ENCODE assay signal across 20 cellular contexts in genomic region chr11:112229746-112230433, GRCh38. TPM values are rescaled to one million over a fixed set of nuclear protein-coding genes. Genes with fewer than 3 reads are reported as not detected.
DNase-seq lines count a peak whose midpoint lies in the region; ATAC-seq and TF ChIP-seq lines count a peak whose summit lies in the region.
"Had no signal": no experiment of that assay in that cellular context is flagged by ENCODE, and none has a peak within 500 bp of the region (broad histone marks: within the 10 kb centered on the region; RNA-seq: fewer than 3 reads in every experiment).

No MANE protein-coding gene starts in this region.

- DNase-seq in GM04504 (ENCODE audit: low read depth): peak; percentile 76
- peak; percentile 87 for DNase-seq in astrocyte of the spinal cord (ENCODE audit: low read depth, low spot score)
- DNase-seq in hepatic stellate cell (ENCODE audit: low spot score): peak; percentile 57
- no peak for DNase-seq in activated CD4-positive, alpha-beta T cell treated with anti-CD3 and anti-CD28 coated beads, Interleukin-2, amount 50 U/mL, for 4 hours
- DNase-seq: activated CD4-positive, alpha-beta T cell treated with anti-CD3 and anti-CD28 coated beads, Interleukin-2, amount 10 ng/mL, durations not matched to agents 7 days and 5 days; activated T-cell treated with anti-CD3 and anti-CD28 coated beads for 4 hours; anterior cingulate cortex; CD4-positive, CD25-positive, alpha-beta regulatory T cell; colonic mucosa; DMS153; glutamatergic neuron; NCI-H1930; NCI-H446 treated with DMSO at 0.1 percent for 48 hours; RPMI8226; stimulated activated CD4-positive, alpha-beta T cell treated with anti-CD3 and anti-CD28 coated beads, Interleukin-4, amount 100 ng/mL, for 4 hours; substantia nigra had no signal

- no peak overlapping the region for H3K4me3 ChIP-seq in astrocyte of the spinal cord (ENCODE audit: low read depth, low read length)
- H3K4me3 ChIP-seq: colonic mucosa had no signal

- ATAC-seq in GM19467 (IDR thresholded peaks at IDR 0.05; ENCODE audit: unreplicated experiment): no peak
- ATAC-seq in GM18511 (IDR thresholded peaks at IDR 0.05; ENCODE audit: unreplicated experiment): no peak
- no peak for ATAC-seq in esophagus mucosa

- no peak for TF ChIP-seq CTCF in astrocyte of the spinal cord (IDR thresholded peaks at IDR 0.05; ENCODE audit: low read depth, low read length)

- in situ Hi-C loops in astrocyte of the spinal cord (cut with HindIII; ENCODE audit: low sequenced_read_pairs): no loop called here

RNA-seq across cellular contexts. Expression of gene PTS, which starts 3.7 kb away (rescaled TPM):
- total RNA-seq in esophagus mucosa: 32.5 TPM

RNA-seq across cellular contexts. Expression of gene PLET1, which starts 30.8 kb away (rescaled TPM):
- not detected for total RNA-seq in esophagus mucosa
- total RNA-seq: activated CD4-positive, alpha-beta T cell treated with anti-CD3 and anti-CD28 coated beads, Interleukin-2, amount 10 ng/mL, durations not matched to agents 7 days and 5 days; CD4-positive, CD25-positive, alpha-beta regulatory T cell; colonic mucosa; liver had no signal

RNA-seq across cellular contexts. Expression of gene BCO2, which starts 54.6 kb away (rescaled TPM):
- 5.7 TPM for total RNA-seq in esophagus mucosa

Comparison
In these comparisons a context has a peak if more than half of its experiments do, and no peak if none do; other contexts are left out.
1. DNase-seq: peak in GM04504 (single experiment), astrocyte of the spinal cord (single experiment) and hepatic stellate cell (single experiment); none in activated CD4-positive, alpha-beta T cell treated with anti-CD3 and anti-CD28 coated beads, Interleukin-2, amount 50 U/mL, for 4 hours (0 of 2).